ENCODE assay signal across 1 cellular context in genomic region chr17:74981979-74982662, GRCh38.
TF ChIP-seq lines count a peak whose summit lies in the region.

No MANE protein-coding gene starts in this region.

TF ChIP-seq in K562, 482 proteins besides CTCF, POLR2A, EP300 and RAD21 (continued from another document and continues in another):
- TF ChIP-seq NKRF (IDR thresholded peaks at IDR 0.05; ENCODE audit: borderline replicate concordance), result peak; percentile 77
- TF ChIP-seq KDM5B (IDR thresholded peaks at IDR 0.05; ENCODE audit: insufficient replicate concordance, low read depth, low read length), result peak; percentile 86
- 0 out of 2 replicates have a peak, but pooled peaks have one; percentile 21 for TF ChIP-seq ZNF143 (CRISPR knock-in tag; IDR thresholded peaks at IDR 0.05)
- TF ChIP-seq CC2D1A (IDR thresholded peaks at IDR 0.05), result no peak
- TF ChIP-seq, protein P1, sequence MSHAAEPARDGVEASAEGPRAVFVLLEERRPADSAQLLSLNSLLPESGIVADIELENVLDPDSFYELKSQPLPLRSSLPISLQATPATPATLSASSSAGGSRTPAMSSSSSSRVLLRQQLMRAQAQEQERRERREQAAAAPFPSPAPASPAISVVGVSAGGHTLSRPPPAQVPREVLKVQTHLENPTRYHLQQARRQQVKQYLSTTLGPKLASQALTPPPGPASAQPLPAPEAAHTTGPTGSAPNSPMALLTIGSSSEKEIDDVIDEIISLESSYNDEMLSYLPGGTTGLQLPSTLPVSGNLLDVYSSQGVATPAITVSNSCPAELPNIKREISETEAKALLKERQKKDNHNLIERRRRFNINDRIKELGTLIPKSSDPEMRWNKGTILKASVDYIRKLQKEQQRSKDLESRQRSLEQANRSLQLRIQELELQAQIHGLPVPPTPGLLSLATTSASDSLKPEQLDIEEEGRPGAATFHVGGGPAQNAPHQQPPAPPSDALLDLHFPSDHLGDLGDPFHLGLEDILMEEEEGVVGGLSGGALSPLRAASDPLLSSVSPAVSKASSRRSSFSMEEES (CRISPR knock-in tag; IDR thresholded peaks at IDR 0.05), result no peak
- 0 out of 2 replicates have a peak, but pooled peaks have one; percentile 28 for TF ChIP-seq ZNF589 (CRISPR knock-in tag; IDR thresholded peaks at IDR 0.05; ENCODE audit: low read depth)
- no peak for TF ChIP-seq RBM17 (IDR thresholded peaks at IDR 0.05; ENCODE audit: borderline replicate concordance, low read depth, low read length)
- TF ChIP-seq GABPA (tag; conservative IDR thresholded peaks at IDR 0.05; ENCODE audit: low read depth), result peak; percentile 91
- TF ChIP-seq ZNF224 (CRISPR knock-in tag; IDR thresholded peaks at IDR 0.05), result peak; percentile 25; the same call in 1 of the 2 replicates
- no peak for TF ChIP-seq FUS (optimal IDR thresholded peaks at IDR 0.05; ENCODE audit: low read depth, low read length)
- TF ChIP-seq ETV6 (IDR thresholded peaks at IDR 0.05; ENCODE audit: borderline replicate concordance in 1 of 2, low read depth in 2 of 2, low read length in 1 of 2), result peak in 1 of 2 experiments; percentile 48; a peak in 1 of 4 replicates
- no peak for TF ChIP-seq ETV6 (CRISPR knock-in tag; IDR thresholded peaks at IDR 0.05; ENCODE audit: borderline replicate concordance)
- TF ChIP-seq TSC22D4 (tag; IDR thresholded peaks at IDR 0.05), result no peak
- TF ChIP-seq PML (IDR thresholded peaks at IDR 0.05; ENCODE audit: low read length), result peak; percentile 49; the same call in 1 of the 2 replicates
- peak; percentile 76 for TF ChIP-seq CREB1 (IDR thresholded peaks at IDR 0.05)
- TF ChIP-seq CREB1 (CRISPR knock-in tag; IDR thresholded peaks at IDR 0.05), result peak; percentile 91
- no peak for TF ChIP-seq ZNF444 (CRISPR knock-in tag; IDR thresholded peaks at IDR 0.05)
- no peak for TF ChIP-seq ZBTB8A (IDR thresholded peaks at IDR 0.05; ENCODE audit: partially characterized antibody)
- TF ChIP-seq, protein P2, sequence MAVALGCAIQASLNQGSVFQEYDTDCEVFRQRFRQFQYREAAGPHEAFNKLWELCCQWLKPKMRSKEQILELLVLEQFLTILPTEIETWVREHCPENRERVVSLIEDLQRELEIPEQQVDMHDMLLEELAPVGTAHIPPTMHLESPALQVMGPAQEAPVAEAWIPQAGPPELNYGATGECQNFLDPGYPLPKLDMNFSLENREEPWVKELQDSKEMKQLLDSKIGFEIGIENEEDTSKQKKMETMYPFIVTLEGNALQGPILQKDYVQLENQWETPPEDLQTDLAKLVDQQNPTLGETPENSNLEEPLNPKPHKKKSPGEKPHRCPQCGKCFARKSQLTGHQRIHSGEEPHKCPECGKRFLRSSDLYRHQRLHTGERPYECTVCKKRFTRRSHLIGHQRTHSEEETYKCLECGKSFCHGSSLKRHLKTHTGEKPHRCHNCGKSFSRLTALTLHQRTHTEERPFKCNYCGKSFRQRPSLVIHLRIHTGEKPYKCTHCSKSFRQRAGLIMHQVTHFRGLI (CRISPR knock-in tag; IDR thresholded peaks at IDR 0.05), result no peak
- no peak for TF ChIP-seq ZNF212 (CRISPR knock-in tag; IDR thresholded peaks at IDR 0.05)
- TF ChIP-seq ZFP36 (IDR thresholded peaks at IDR 0.05; ENCODE audit: low read depth, low read length, partially characterized antibody), result peak; percentile 8
- peak; percentile 79 for TF ChIP-seq CREM (IDR thresholded peaks at IDR 0.05; ENCODE audit: low read depth)
- no peak for TF ChIP-seq HNRNPK (IDR thresholded peaks at IDR 0.05; ENCODE audit: low read depth, low read length, poor library complexity, severe bottlenecking)
- TF ChIP-seq CEBPZ (IDR thresholded peaks at IDR 0.05; ENCODE audit: borderline replicate concordance, low read depth, low read length), result no peak
- TF ChIP-seq SUPT5H (IDR thresholded peaks at IDR 0.05), result peak; percentile 84
- TF ChIP-seq CAMTA2 (CRISPR knock-in tag; conservative IDR thresholded peaks at IDR 0.05), result no peak
- peak; percentile 62 for TF ChIP-seq FIP1L1 (IDR thresholded peaks at IDR 0.05; ENCODE audit: low read depth, low read length, poor library complexity, severe bottlenecking)
- TF ChIP-seq BRD9 (IDR thresholded peaks at IDR 0.05; ENCODE audit: low read depth, partially characterized antibody), result peak; percentile 45
- peak; percentile 39; the same call in 1 of the 2 replicates for TF ChIP-seq CHD2 (IDR thresholded peaks at IDR 0.05; ENCODE audit: low read depth, low read length)
- peak; percentile 57; the same call in 1 of the 2 replicates for TF ChIP-seq ZBTB2 (IDR thresholded peaks at IDR 0.05)
- TF ChIP-seq SLC30A9 (CRISPR knock-in tag; IDR thresholded peaks at IDR 0.05), result no peak
- no peak for TF ChIP-seq RNF219 (CRISPR knock-in tag; IDR thresholded peaks at IDR 0.05)
- TF ChIP-seq HEY1 (CRISPR knock-in tag; IDR thresholded peaks at IDR 0.05; ENCODE audit: borderline replicate concordance), result no peak
- TF ChIP-seq ATF1 (CRISPR knock-in tag; IDR thresholded peaks at IDR 0.05), result peak; percentile 47; the same call in 1 of the 2 replicates
- peak; percentile 94 for TF ChIP-seq ATF1 (tag; IDR thresholded peaks at IDR 0.05)
- no peak for TF ChIP-seq ZNF77 (CRISPR knock-in tag; IDR thresholded peaks at IDR 0.05)
- no peak for TF ChIP-seq SRSF7 (optimal IDR thresholded peaks at IDR 0.05; ENCODE audit: low read depth, low read length)
- TF ChIP-seq NR2F6 (CRISPR knock-in tag; IDR thresholded peaks at IDR 0.05), result no peak
- TF ChIP-seq ZNF124 (CRISPR knock-in tag; IDR thresholded peaks at IDR 0.05), result no peak
- TF ChIP-seq NCOA4 (IDR thresholded peaks at IDR 0.05; ENCODE audit: partially characterized antibody), result no peak
- TF ChIP-seq PHTF2 (CRISPR knock-in tag; IDR thresholded peaks at IDR 0.05), result no peak
- TF ChIP-seq L3MBTL2 (IDR thresholded peaks at IDR 0.05), result peak; percentile 95
- TF ChIP-seq ZNF274 (IDR thresholded peaks at IDR 0.05; ENCODE audit: borderline replicate concordance, low read depth, low read length), result no peak
- TF ChIP-seq, protein P3, sequence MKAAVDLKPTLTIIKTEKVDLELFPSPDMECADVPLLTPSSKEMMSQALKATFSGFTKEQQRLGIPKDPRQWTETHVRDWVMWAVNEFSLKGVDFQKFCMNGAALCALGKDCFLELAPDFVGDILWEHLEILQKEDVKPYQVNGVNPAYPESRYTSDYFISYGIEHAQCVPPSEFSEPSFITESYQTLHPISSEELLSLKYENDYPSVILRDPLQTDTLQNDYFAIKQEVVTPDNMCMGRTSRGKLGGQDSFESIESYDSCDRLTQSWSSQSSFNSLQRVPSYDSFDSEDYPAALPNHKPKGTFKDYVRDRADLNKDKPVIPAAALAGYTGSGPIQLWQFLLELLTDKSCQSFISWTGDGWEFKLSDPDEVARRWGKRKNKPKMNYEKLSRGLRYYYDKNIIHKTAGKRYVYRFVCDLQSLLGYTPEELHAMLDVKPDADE (conservative IDR thresholded peaks at IDR 0.05; ENCODE audit: control insufficient read depth, low read depth, low read length), result peak; percentile 59; the same call in 1 of the 2 replicates
- TF ChIP-seq CEBPB (tag; IDR thresholded peaks at IDR 0.05), result no peak
- TF ChIP-seq ZNF347 (CRISPR knock-in tag; IDR thresholded peaks at IDR 0.05; ENCODE audit: low read depth), result no peak
- peak; percentile 47 for TF ChIP-seq U2AF1 (optimal IDR thresholded peaks at IDR 0.05; ENCODE audit: low read depth, low read length)
- TF ChIP-seq, protein P4, sequence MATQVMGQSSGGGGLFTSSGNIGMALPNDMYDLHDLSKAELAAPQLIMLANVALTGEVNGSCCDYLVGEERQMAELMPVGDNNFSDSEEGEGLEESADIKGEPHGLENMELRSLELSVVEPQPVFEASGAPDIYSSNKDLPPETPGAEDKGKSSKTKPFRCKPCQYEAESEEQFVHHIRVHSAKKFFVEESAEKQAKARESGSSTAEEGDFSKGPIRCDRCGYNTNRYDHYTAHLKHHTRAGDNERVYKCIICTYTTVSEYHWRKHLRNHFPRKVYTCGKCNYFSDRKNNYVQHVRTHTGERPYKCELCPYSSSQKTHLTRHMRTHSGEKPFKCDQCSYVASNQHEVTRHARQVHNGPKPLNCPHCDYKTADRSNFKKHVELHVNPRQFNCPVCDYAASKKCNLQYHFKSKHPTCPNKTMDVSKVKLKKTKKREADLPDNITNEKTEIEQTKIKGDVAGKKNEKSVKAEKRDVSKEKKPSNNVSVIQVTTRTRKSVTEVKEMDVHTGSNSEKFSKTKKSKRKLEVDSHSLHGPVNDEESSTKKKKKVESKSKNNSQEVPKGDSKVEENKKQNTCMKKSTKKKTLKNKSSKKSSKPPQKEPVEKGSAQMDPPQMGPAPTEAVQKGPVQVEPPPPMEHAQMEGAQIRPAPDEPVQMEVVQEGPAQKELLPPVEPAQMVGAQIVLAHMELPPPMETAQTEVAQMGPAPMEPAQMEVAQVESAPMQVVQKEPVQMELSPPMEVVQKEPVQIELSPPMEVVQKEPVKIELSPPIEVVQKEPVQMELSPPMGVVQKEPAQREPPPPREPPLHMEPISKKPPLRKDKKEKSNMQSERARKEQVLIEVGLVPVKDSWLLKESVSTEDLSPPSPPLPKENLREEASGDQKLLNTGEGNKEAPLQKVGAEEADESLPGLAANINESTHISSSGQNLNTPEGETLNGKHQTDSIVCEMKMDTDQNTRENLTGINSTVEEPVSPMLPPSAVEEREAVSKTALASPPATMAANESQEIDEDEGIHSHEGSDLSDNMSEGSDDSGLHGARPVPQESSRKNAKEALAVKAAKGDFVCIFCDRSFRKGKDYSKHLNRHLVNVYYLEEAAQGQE (CRISPR knock-in tag; IDR thresholded peaks at IDR 0.05; ENCODE audit: low read depth), result peak; percentile 40; the same call in 1 of the 2 replicates
- 0 out of 2 replicates have a peak, but pooled peaks have one; percentile 4 for TF ChIP-seq CBFA2T2 (conservative IDR thresholded peaks at IDR 0.05)
- TF ChIP-seq ZNF644 (tag; IDR thresholded peaks at IDR 0.05; ENCODE audit: low read depth), result no peak
- TF ChIP-seq SIN3A (IDR thresholded peaks at IDR 0.05; ENCODE audit: borderline replicate concordance in 2 of 2, control insufficient read depth in 1 of 2, low read depth in 2 of 2, low read length in 2 of 2), result no peak
- no peak for TF ChIP-seq ZFP30 (CRISPR knock-in tag; IDR thresholded peaks at IDR 0.05; ENCODE audit: borderline replicate concordance)
- no peak for TF ChIP-seq ZNF764 (CRISPR knock-in tag; IDR thresholded peaks at IDR 0.05; ENCODE audit: low read depth)
